In genomic region chr12:12642916-12643315, GRCh38 we compare ENCODE assay signal across 16 cellular contexts. TPM values are rescaled to one million over a fixed set of nuclear protein-coding genes. Genes with fewer than 3 reads are reported as not detected.
"Had no signal": no experiment of that assay in that cellular context is flagged by ENCODE, and none has a peak within 500 bp of the region (broad histone marks: within the 10 kb centered on the region; RNA-seq: fewer than 3 reads in every experiment).

No MANE protein-coding gene starts in this region.

- H3K79me2 ChIP-seq: parathyroid adenoma had no signal

- H3K27me3 Mint-ChIP-seq: activated CD8-positive, alpha-beta memory T cell treated with anti-CD3 and anti-CD28 coated beads, Interleukin-2, amount 10 ng/mL, durations not matched to agents 7 days and 5 days had no signal

- H3K9me3 ChIP-seq: colonic mucosa had no signal

- DNase-seq: activated CD8-positive, alpha-beta memory T cell treated with anti-CD3 and anti-CD28 coated beads, Interleukin-2, amount 10 ng/mL, durations not matched to agents 7 days and 5 days; activated gamma-delta T cell treated with Interleukin-2 at 50 U/mL for 16 hours; activated T-cell treated with anti-CD3 and anti-CD28 coated beads, Interleukin-2, amount 50 U/mL, for 4 hours; colonic mucosa; effector CD8-positive, alpha-beta T cell; heart right ventricle; islet precursor cell; left lung; mesenchymal stem cell; retina; stimulated activated CD4-positive, alpha-beta T cell treated with anti-CD3 and anti-CD28 coated beads, Interleukin-15, amount 100 ng/mL, for 24 hours; T-helper 2 cell; tibial artery; uterus had no signal

- H3K4me3 ChIP-seq: colonic mucosa, heart right ventricle, left lung, tibial artery, uterus had no signal

- H3K4me3 Mint-ChIP-seq: activated CD8-positive, alpha-beta memory T cell treated with anti-CD3 and anti-CD28 coated beads, Interleukin-2, amount 10 ng/mL, durations not matched to agents 7 days and 5 days; activated T-cell treated with anti-CD3 and anti-CD28 coated beads, Interleukin-2, amount 50 U/mL, for 4 hours had no signal

- H3K27ac Mint-ChIP-seq: activated CD8-positive, alpha-beta memory T cell treated with anti-CD3 and anti-CD28 coated beads, Interleukin-2, amount 10 ng/mL, durations not matched to agents 7 days and 5 days had no signal

- H3K9ac ChIP-seq: parathyroid adenoma had no signal

- H3K4me1 ChIP-seq: colonic mucosa, heart right ventricle, left lung, parathyroid adenoma, uterus had no signal

- ATAC-seq: activated CD8-positive, alpha-beta memory T cell treated with anti-CD3 and anti-CD28 coated beads, Interleukin-2, amount 10 ng/mL, durations not matched to agents 7 days and 5 days; activated T-cell treated with anti-CD3 and anti-CD28 coated beads, Interleukin-2, amount 50 U/mL, for 4 hours; heart right ventricle; left lung had no signal

- H3K27me3 ChIP-seq: colonic mucosa, heart right ventricle, left lung, tibial artery, uterus had no signal

- H3K27ac ChIP-seq: colonic mucosa, heart right ventricle, left lung, parathyroid adenoma, tibial artery, uterus had no signal

- H2AFZ ChIP-seq: parathyroid adenoma had no signal

- H3K36me3 ChIP-seq: colonic mucosa had no signal

RNA-seq across cellular contexts. Expression of gene GPR19, which starts 53.1 kb away (rescaled TPM):
- total RNA-seq: fibroblast of lung had no signal
